9 cellular contexts compared by ENCODE assay signal in the genomic region with DNA sequence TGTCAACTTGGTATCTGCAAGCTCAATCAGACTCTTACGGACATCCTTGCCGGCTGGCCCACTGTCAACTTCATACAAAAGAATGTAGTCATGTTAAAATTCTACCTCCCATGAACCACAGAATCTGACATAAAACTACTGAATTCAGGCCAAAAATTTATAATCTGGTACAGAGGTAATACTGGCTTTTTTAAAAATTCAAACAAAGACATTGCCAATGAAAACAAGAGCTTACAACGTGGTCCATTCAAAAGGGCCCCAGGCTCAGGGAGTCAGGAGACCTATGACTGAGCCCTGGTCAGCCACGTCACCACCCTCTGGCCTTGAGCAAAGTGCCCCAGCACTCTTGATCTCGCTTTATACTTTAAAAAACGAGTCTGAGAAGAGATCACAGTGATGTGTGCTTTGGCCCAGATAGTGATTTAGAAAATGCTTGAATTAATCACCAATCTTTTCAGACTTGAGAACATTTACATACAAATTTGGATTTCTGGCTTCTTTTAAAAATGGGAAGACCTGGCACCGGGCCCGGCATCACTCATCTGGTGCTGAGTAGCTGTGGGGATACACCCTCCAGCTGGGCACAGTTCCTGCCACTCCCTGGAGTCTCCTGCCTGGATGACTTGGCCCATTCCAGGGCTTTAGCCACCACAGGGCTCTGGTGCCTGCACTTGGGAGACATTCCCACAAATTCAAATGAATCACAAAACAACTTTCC.
DNase-seq lines count a peak whose midpoint lies in the region; ATAC-seq and TF ChIP-seq lines count a peak whose summit lies in the region.
"Had no signal": no experiment of that assay in that cellular context is flagged by ENCODE, and none has a peak within 500 bp of the region (broad histone marks: within the 10 kb centered on the region; RNA-seq: fewer than 3 reads in every experiment).

No MANE protein-coding gene starts in this region.

- H4K20me1 ChIP-seq in GM23338 (replicated peaks; ENCODE audit: insufficient read depth): no peaks in the 10 kb centered on the region

- 20 to 32% methylated on average over 7 to 8 of the region's 8 CpGs for WGBS in gastroesophageal sphincter (ENCODE audit: low coverage in 1 of 2), 2 donors

- H3K4me3 ChIP-seq in gastroesophageal sphincter: no peak overlapping the region
- H3K4me3 ChIP-seq in retinal pigment epithelial cell (ENCODE audit: low read length): no peak overlapping the region
- H3K4me3 ChIP-seq in GM23338: no peak overlapping the region

- no peak for TF ChIP-seq EP300 in gastroesophageal sphincter (IDR thresholded peaks at IDR 0.05)

- H3K79me2 ChIP-seq in GM23338 (replicated peaks; ENCODE audit: insufficient read depth): peaks cover 97% of the 10 kb centered on the region

- no peak for TF ChIP-seq POLR2A in gastroesophageal sphincter (IDR thresholded peaks at IDR 0.05)

- no peak for ATAC-seq in T-helper 17 cell
- ATAC-seq in gastroesophageal sphincter: peak; percentile 72
- ATAC-seq in GM23338: no peak

- peaks cover 66% of the 10 kb centered on the region for H3K4me1 Mint-ChIP-seq in T-helper 17 cell
- H3K4me1 Mint-ChIP-seq in GM23338: peaks cover 76% of the 10 kb centered on the region

- H3K27me3 ChIP-seq in gastroesophageal sphincter: no peaks in the 10 kb centered on the region
- no peaks in the 10 kb centered on the region for H3K27me3 ChIP-seq in GM23338 (ENCODE audit: insufficient read depth)

- H3K36me3 ChIP-seq in gastroesophageal sphincter: no peaks in the 10 kb centered on the region
- no peaks in the 10 kb centered on the region for H3K36me3 ChIP-seq in GM23338 (ENCODE audit: insufficient read depth)

- H3K4me3 Mint-ChIP-seq in T-helper 17 cell: peak overlapping the region; percentile 53
- no peak overlapping the region for H3K4me3 Mint-ChIP-seq in GM23338

- peaks cover 2 to 97% (median 16%) of the 10 kb centered on the region in 3 donors for H3K4me1 ChIP-seq in gastroesophageal sphincter
- peaks cover 57% of the 10 kb centered on the region for H3K4me1 ChIP-seq in GM23338 (ENCODE audit: insufficient read depth)

- no peaks in the 10 kb centered on the region for H3K9me2 ChIP-seq in GM23338 (ENCODE audit: insufficient read depth)

- H3K4me2 ChIP-seq in GM23338: no peak overlapping the region

- DNase-seq in NCI-H2171 treated with DMSO at 0.1 percent for 48 hours (lab: John Stamatoyannopoulos, UW) (peak; percentile 40), NCI-H2171 (lab: John Stamatoyannopoulos, UW) (no peak), T-helper 17 cell (no peak), retinal pigment epithelial cell (ENCODE audit: low read depth) (peak; percentile 98), SKM-1 (lab: John Stamatoyannopoulos, UW; ENCODE audit: unreplicated experiment) (no peak), GM23338 (ENCODE audit: low spot score) (no peak), NCI-H774 (lab: John Stamatoyannopoulos, UW) (no peak)

- H3K9me3 ChIP-seq in T-helper 17 cell (ENCODE audit: control insufficient read depth, low read length, poor library complexity, severe bottlenecking): no peaks in the 10 kb centered on the region
- H3K9me3 ChIP-seq in gastroesophageal sphincter: no peaks in the 10 kb centered on the region

- no peaks in the 10 kb centered on the region for H3F3A ChIP-seq in GM23338 (replicated peaks; ENCODE audit: low read depth)

- H3K36me3 Mint-ChIP-seq in T-helper 17 cell (ENCODE audit: low read depth) (no peaks in the 10 kb centered on the region), GM23338 (ENCODE audit: low read depth) (no peaks in the 10 kb centered on the region; the same call in 2 of the 3 replicates)

- H3K27ac ChIP-seq in gastroesophageal sphincter: peak overlapping the region in 3 of 4 donors; percentile 41 to 52 (median 46)
- H3K27ac ChIP-seq in GM23338 (ENCODE audit: low read depth): no peak overlapping the region
- H3K27ac ChIP-seq: C4-2B had no signal

- TF ChIP-seq CTCF in gastroesophageal sphincter (IDR thresholded peaks at IDR 0.05) (no peak), retinal pigment epithelial cell (conservative IDR thresholded peaks at IDR 0.05; ENCODE audit: low read depth, low read length) (no peak), GM23338 (conservative IDR thresholded peaks at IDR 0.05; ENCODE audit: low read depth in 2 of 2) (no peak)

- H3K9me3 Mint-ChIP-seq in GM23338: no peaks in the 10 kb centered on the region

- H3K27ac Mint-ChIP-seq in T-helper 17 cell (peak overlapping the region; percentile 99), GM23338 (no peak overlapping the region)

- H3K27me3 Mint-ChIP-seq in T-helper 17 cell: no peaks in the 10 kb centered on the region
- no peaks in the 10 kb centered on the region for H3K27me3 Mint-ChIP-seq in GM23338 (ENCODE audit: insufficient read depth, low read depth, poor library complexity)

- H2AFZ ChIP-seq in GM23338: no peak overlapping the region

TF ChIP-seq in GM23338, 12 proteins besides CTCF, POLR2A, EP300 and RAD21:
- TF ChIP-seq ETS1 (IDR thresholded peaks at IDR 0.05): no peak
- TF ChIP-seq NANOG (IDR thresholded peaks at IDR 0.05; ENCODE audit: borderline replicate concordance): no peak
- no peak for TF ChIP-seq POLR2AphosphoS5 (IDR thresholded peaks at IDR 0.05; ENCODE audit: low read depth)
- TF ChIP-seq ZNF114 (CRISPR knock-in tag; IDR thresholded peaks at IDR 0.05): no peak
- no peak for TF ChIP-seq STAT1 (IDR thresholded peaks at IDR 0.05; ENCODE audit: unreplicated experiment)
TF ChIP-seq in GM23338: peak in this region for 0.

Comparison
In these comparisons a context has a peak if more than half of its experiments do, and no peak if none do; other contexts are left out.
1. DNase-seq: peak in NCI-H2171 treated with DMSO at 0.1 percent for 48 hours (single experiment) and retinal pigment epithelial cell (single experiment); none in NCI-H2171 (single experiment), T-helper 17 cell (0 of 3), SKM-1 (single experiment), GM23338 (single experiment) and NCI-H774 (single experiment).